ENCODE assay signal across 9 cellular contexts in the genomic region with DNA sequence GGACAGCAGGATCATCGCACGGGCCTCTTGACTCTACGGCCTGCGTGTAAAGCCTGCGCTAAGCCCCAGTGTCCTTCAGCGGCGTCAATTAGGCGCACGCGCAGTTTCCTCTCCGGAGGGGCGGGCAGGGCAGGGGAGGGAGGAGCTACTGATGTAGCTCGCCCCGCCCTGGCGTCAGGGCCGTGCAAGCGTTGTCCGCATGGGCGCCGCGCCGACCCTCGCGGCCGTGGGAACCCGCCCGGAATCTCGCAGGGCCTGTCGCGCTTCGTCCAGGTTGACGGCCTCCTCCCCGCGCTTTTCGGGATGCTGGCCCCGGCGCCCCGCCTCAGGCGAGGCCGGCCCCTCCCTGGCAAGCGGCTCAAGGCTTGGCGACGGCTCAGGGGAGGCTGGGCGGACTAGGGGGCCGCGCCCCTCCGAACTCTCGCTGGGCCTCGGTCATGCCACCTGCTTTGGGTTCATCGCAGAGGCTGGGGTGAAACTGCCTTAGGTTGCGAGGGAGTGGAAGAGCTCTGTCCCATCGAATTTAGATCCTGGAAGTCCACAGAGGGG.
A peak's percentile ranks its signal among the peaks of the same experiment; 100 is the strongest.
DNase-seq lines count a peak whose midpoint lies in the region; ATAC-seq and TF ChIP-seq lines count a peak whose summit lies in the region.
"Had no signal": no experiment of that assay in that cellular context is flagged by ENCODE, and none has a peak within 500 bp of the region (broad histone marks: within the 10 kb centered on the region; RNA-seq: fewer than 3 reads in every experiment).

No MANE protein-coding gene starts in this region.

- peak; percentile 83 for ATAC-seq in HG02798 (IDR thresholded peaks at IDR 0.05; ENCODE audit: poor library complexity, unreplicated experiment)

- no peaks in the 10 kb centered on the region for H3K36me3 ChIP-seq in neural progenitor cell

- H3K9me3 ChIP-seq in neural progenitor cell (ENCODE audit: low read depth) = no peaks in the 10 kb centered on the region

- H3K27ac Mint-ChIP-seq in neural progenitor cell = no peak overlapping the region

- H3K27me3 ChIP-seq in neural progenitor cell = peaks cover 9% of the 10 kb centered on the region

- peaks cover 7% of the 10 kb centered on the region for H3K36me3 Mint-ChIP-seq in neural progenitor cell

- H3K4me2 ChIP-seq in neural progenitor cell = peak overlapping the region; percentile 75

- H3K4me3 Mint-ChIP-seq in neural progenitor cell = no peak overlapping the region

- H3F3A ChIP-seq in neural progenitor cell (ENCODE audit: low read depth) = peaks cover 7% of the 10 kb centered on the region

- H4K20me1 ChIP-seq in neural progenitor cell (ENCODE audit: low read depth) = no peaks in the 10 kb centered on the region

- peak overlapping the region; percentile 57 for H3K4me3 ChIP-seq in GM12865 (ENCODE audit: low read depth, low read length)
- peak overlapping the region; percentile 31 for H3K4me3 ChIP-seq in fibroblast of the aortic adventitia (ENCODE audit: low read depth, low read length)
- H3K4me3 ChIP-seq in neural progenitor cell = peak overlapping the region; percentile 39
- H3K4me3 ChIP-seq: SK-N-MC had no signal

- peaks cover 6% of the 10 kb centered on the region for H3K4me1 Mint-ChIP-seq in neural progenitor cell

- H3K9ac ChIP-seq in neural progenitor cell = no peak overlapping the region

- no peak overlapping the region for H3K27ac ChIP-seq in neural progenitor cell
- H3K27ac ChIP-seq: SK-N-MC had no signal

- H2AFZ ChIP-seq in neural progenitor cell (replicated peaks) = peak overlapping the region; percentile 92

- H3K9me3 Mint-ChIP-seq in neural progenitor cell = no peaks in the 10 kb centered on the region

- H3K27me3 Mint-ChIP-seq in neural progenitor cell (ENCODE audit: insufficient read depth, low read depth) = peaks cover 2% of the 10 kb centered on the region

- TF ChIP-seq CTCF in GM12865 (IDR thresholded peaks at IDR 0.05; ENCODE audit: insufficient read depth, low read depth, low read length, missing control alignments) (no peak), fibroblast of the aortic adventitia (IDR thresholded peaks at IDR 0.05; ENCODE audit: insufficient read depth, low read length) (no peak), neural progenitor cell (IDR thresholded peaks at IDR 0.05) (no peak)

- DNase-seq in GM12865 (ENCODE audit: low read depth) (peak; percentile 90), NCI-H69 (lab: John Stamatoyannopoulos, UW) (peak; percentile 95), fibroblast of the aortic adventitia (ENCODE audit: low read depth) (peak; percentile 79), neural progenitor cell (ENCODE audit: low spot score) (peak; percentile 95)
- DNase-seq in activated effector memory CD4-positive, alpha-beta T cell treated with anti-CD3 and anti-CD28 coated beads, Interleukin-2, amount 50 U/mL, for 16 hours = peak; percentile 87
- DNase-seq in stimulated activated naive CD4-positive, alpha-beta T cell (lab: John Stamatoyannopoulos, UW) = peak in 5 of 6 experiments; percentile 29 to 55 (median 48)
- no peak for DNase-seq in NK-92 treated with Interleukin-12 subunit alpha and Interleukin-12 subunit beta, amount 100 ng/mL, for 24 hours (lab: John Stamatoyannopoulos, UW)

- no peaks in the 10 kb centered on the region for H3K79me2 ChIP-seq in neural progenitor cell (ENCODE audit: low read depth)

- H3K4me1 ChIP-seq in neural progenitor cell = peaks cover 4% of the 10 kb centered on the region
